ENCODE assay signal across 11 cellular contexts in the genomic region with DNA sequence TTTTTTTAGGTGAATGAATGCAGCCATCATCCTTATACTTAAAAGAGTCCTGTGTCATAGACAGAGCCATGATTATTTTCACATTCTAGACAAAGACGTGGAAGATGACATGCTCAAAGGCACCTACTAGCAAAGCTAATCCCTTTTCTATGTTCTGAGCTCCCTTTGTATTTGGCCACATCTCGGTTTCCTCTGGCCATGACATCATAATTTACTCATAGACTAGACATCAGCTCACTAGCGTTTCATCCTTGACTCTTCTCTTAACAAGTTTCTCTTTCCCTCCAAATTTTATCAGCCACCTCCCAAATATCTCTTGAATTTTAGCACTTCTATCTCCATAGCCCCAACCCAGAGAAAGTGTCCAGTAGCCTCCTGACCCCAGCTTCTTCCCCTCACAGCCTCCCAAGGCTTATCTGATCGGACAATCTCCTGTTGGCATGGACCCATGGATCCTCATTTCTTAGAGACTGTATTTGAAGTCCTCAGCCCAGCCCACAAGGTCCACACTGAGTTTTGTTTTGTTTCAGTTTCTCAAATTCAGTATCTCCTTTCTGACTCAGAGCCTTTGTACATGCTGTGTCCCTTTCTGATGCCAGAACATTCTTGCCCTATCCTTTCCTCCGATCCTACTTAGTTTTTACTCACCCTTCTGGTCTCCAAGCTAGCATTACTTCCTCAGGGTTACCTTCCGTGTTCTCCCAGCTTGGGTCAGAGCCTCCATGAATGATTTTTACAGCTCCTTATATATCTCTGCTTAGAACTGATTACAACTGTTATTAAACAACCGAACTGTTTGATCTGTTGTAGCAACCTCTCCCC. TPM values are rescaled to one million over a fixed set of nuclear protein-coding genes. Genes with fewer than 3 reads are reported as not detected.
DNase-seq lines count a peak whose midpoint lies in the region; ATAC-seq, FAIRE-seq and TF ChIP-seq lines count a peak whose summit lies in the region.
"Had no signal": no experiment of that assay in that cellular context is flagged by ENCODE, and none has a peak within 500 bp of the region (broad histone marks: within the 10 kb centered on the region; RNA-seq: fewer than 3 reads in every experiment).

No MANE protein-coding gene starts in this region.

- no peak overlapping the region for H3K4me2 ChIP-seq in HepG2 (ENCODE audit: low read depth, low read length)

- H3K4me3 ChIP-seq in ascending aorta (no peak overlapping the region), HepG2 (replicated peaks in 1 of 3; ENCODE audit: insufficient read depth in 1 of 3, low read depth in 2 of 3, low read length in 3 of 3) (no peak overlapping the region)

- H2AFZ ChIP-seq in HepG2 (ENCODE audit: low read length) = no peak overlapping the region

- POLR2A ChIA-PET in HepG2 (lab: Yijun Ruan, JAX) = no interaction called here

- peaks cover 0 to 14% of the 10 kb centered on the region in 2 donors for H3K27me3 Mint-ChIP-seq in natural killer cell treated with Interleukin-12 subunit alpha and Interleukin-12 subunit beta and Interleukin-15 and Interleukin-18, amount 100 ng/mL, for 72 hours
- peaks cover 14 to 17% of the 10 kb centered on the region in 2 donors for H3K27me3 Mint-ChIP-seq in natural killer cell (ENCODE audit: low read depth in 2 of 2)

- no peaks in the 10 kb centered on the region for H3K79me2 ChIP-seq in HepG2 (ENCODE audit: insufficient read depth, low read length)

- FAIRE-seq in HepG2 (lab: Jason Lieb, UNC) = no peak

- H3K9me3 Mint-ChIP-seq in natural killer cell treated with Interleukin-12 subunit alpha and Interleukin-12 subunit beta and Interleukin-15 and Interleukin-18, amount 100 ng/mL, for 72 hours = no peaks in the 10 kb centered on the region
- H3K9me3 Mint-ChIP-seq in natural killer cell = no peaks in the 10 kb centered on the region

- H3K36me3 ChIP-seq in ascending aorta (no peaks in the 10 kb centered on the region), HepG2 (replicated peaks in 1 of 2; ENCODE audit: control insufficient read depth in 1 of 2, insufficient read depth in 2 of 2, low read length in 2 of 2) (no peaks in the 10 kb centered on the region)

- H3K9me3 ChIP-seq in ascending aorta (no peaks in the 10 kb centered on the region), HepG2 (ENCODE audit: low read length) (no peaks in the 10 kb centered on the region)

- H3K4me3 Mint-ChIP-seq in natural killer cell treated with Interleukin-12 subunit alpha and Interleukin-12 subunit beta and Interleukin-15 and Interleukin-18, amount 100 ng/mL, for 72 hours = peak overlapping the region; percentile 66
- no peak overlapping the region for H3K4me3 Mint-ChIP-seq in natural killer cell

- TF ChIP-seq EP300 in HepG2 (IDR thresholded peaks at IDR 0.05; ENCODE audit: low read depth in 2 of 2, low read length in 2 of 2) (no peak), HepG2 (CRISPR knock-in tag; IDR thresholded peaks at IDR 0.05; ENCODE audit: borderline replicate concordance) (no peak)

- peak overlapping the region; percentile 15 to 83 for H3K27ac Mint-ChIP-seq in natural killer cell treated with Interleukin-12 subunit alpha and Interleukin-12 subunit beta and Interleukin-15 and Interleukin-18, amount 100 ng/mL, for 72 hours
- peak overlapping the region in 1 of 2 donors; percentile 77 for H3K27ac Mint-ChIP-seq in natural killer cell

- in situ Hi-C loops in HepG2 (cut with HindIII; ENCODE audit: extremely low pct_ligation_motif_present, low pct_unique_long_range_greater_than_20kb) = no loop called here

- CTCF ChIA-PET in HepG2 (lab: Yijun Ruan, JAX; ENCODE audit: low intra/inter-chr PET ratio, low total read pairs) = no interaction called here

- H3K36me3 Mint-ChIP-seq in natural killer cell treated with Interleukin-12 subunit alpha and Interleukin-12 subunit beta and Interleukin-15 and Interleukin-18, amount 100 ng/mL, for 72 hours = no peaks in the 10 kb centered on the region
- no peaks in the 10 kb centered on the region for H3K36me3 Mint-ChIP-seq in natural killer cell

- H3K4me1 ChIP-seq in ascending aorta (peaks cover 9 to 17% of the 10 kb centered on the region in 2 donors), HepG2 (ENCODE audit: insufficient read depth, low read length) (peaks cover 36% of the 10 kb centered on the region)

- BruUV-seq in HepG2 (replicated peaks; lab: Mats Ljungman, UMichigan) = no TSS peak

- WGBS in HepG2 (ENCODE audit: low lambda C conversion rate) = 62% methylated on average over 7 of the region's 7 CpGs

- TF ChIP-seq CTCF in natural killer cell (IDR thresholded peaks at IDR 0.05) = no peak
- TF ChIP-seq CTCF in ascending aorta (IDR thresholded peaks at IDR 0.05) = no peak
- TF ChIP-seq CTCF in HepG2 (CRISPR knock-in tag; IDR thresholded peaks at IDR 0.05) = no peak

- TF ChIP-seq POLR2A in HepG2 (IDR thresholded peaks at IDR 0.05; ENCODE audit: insufficient read depth in 1 of 2, low read depth in 2 of 2, low read length in 2 of 2) = no peak

- H4K20me1 ChIP-seq in HepG2 (ENCODE audit: insufficient read depth, low read length) = no peaks in the 10 kb centered on the region

- H3K27ac ChIP-seq in ascending aorta (no peak overlapping the region), HepG2 (ENCODE audit: extremely low read length, insufficient read depth, low read length) (no peak overlapping the region)

- DNase-seq in natural killer cell treated with Interleukin-12 subunit alpha and Interleukin-12 subunit beta and Interleukin-15 and Interleukin-18, amount 100 ng/mL, for 72 hours (ENCODE audit: low spot score) = no peak
- DNase-seq in natural killer cell (no peak), ascending aorta (ENCODE audit: low spot score in 2 of 2) (peak; percentile 0 to 59), HepG2 (ENCODE audit: low spot score) (no peak), HuH-7.5 (ENCODE audit: low spot score) (no peak)
- DNase-seq: NCI-H187 treated with DMSO at 0.1 percent for 48 hours; stimulated activated CD4-positive, alpha-beta T cell treated with anti-CD3 and anti-CD28 coated beads, Interleukin-4, amount 100 ng/mL, for 1 hour had no signal

- intact Hi-C loops in natural killer cell (cut with micrococcal nuclease) (no loop called here), ascending aorta (cut with DNase I) (no loop called here), HepG2 (cut with micrococcal nuclease; ENCODE audit: unreplicated experiment) (loop anchor here (2.0 kb wide), 1 partner anchor 26 kb away; no protein-coding TSS in a partner anchor)

- ATAC-seq in natural killer cell treated with Interleukin-12 subunit alpha and Interleukin-12 subunit beta and Interleukin-15 and Interleukin-18, amount 100 ng/mL, for 72 hours = peak; percentile 67 to 75
- ATAC-seq in natural killer cell (no peak), HepG2 (no peak), GM21723 (IDR thresholded peaks at IDR 0.05; ENCODE audit: unreplicated experiment) (no peak), HG02678 (IDR thresholded peaks at IDR 0.05; ENCODE audit: unreplicated experiment) (no peak), HG02885 (IDR thresholded peaks at IDR 0.05; ENCODE audit: poor library complexity, unreplicated experiment) (no peak)

- H3K4me1 Mint-ChIP-seq in natural killer cell treated with Interleukin-12 subunit alpha and Interleukin-12 subunit beta and Interleukin-15 and Interleukin-18, amount 100 ng/mL, for 72 hours (ENCODE audit: low read depth in 2 of 2) = peaks cover 52 to 58% of the 10 kb centered on the region in 2 donors
- peaks cover 48 to 52% of the 10 kb centered on the region in 2 donors for H3K4me1 Mint-ChIP-seq in natural killer cell

- H3K9ac ChIP-seq in HepG2 (ENCODE audit: insufficient read depth, low read depth, low read length) = no peak overlapping the region

- H3K27me3 ChIP-seq in ascending aorta (no peaks in the 10 kb centered on the region), HepG2 (ENCODE audit: control insufficient read depth in 1 of 2, insufficient read depth in 2 of 2, low read length in 2 of 2) (0 out of 5 replicates have a peak, but pooled peaks cover 0 to 3% of the 10 kb centered on the region in 2 experiments)

- no peak for TF ChIP-seq RAD21 in HepG2 (CRISPR knock-in tag; IDR thresholded peaks at IDR 0.05)

RNA-seq across cellular contexts. Expression of a gene that starts 33.0 kb away (rescaled TPM):
- total RNA-seq in natural killer cell treated with Interleukin-12 subunit alpha and Interleukin-12 subunit beta and Interleukin-15 and Interleukin-18, amount 100 ng/mL, for 72 hours = not detected
- under 1 TPM in 1 of 3 donors, not detected in 2; 0.47 TPM for total RNA-seq in natural killer cell
- total RNA-seq in ascending aorta = not detected
- total RNA-seq in HepG2 (2016; rRNA removed; fragmentation: Illumina TruSeq; extraction: Trizol) = 7.6 and 18.2 TPM in 2 replicates
- total RNA-seq in HepG2 (2016; cell fraction: cytosol; rRNA removed; fragmentation: Illumina TruSeq; extraction: Trizol; ENCODE audit: low read depth) = 3.1 and 3.5 TPM in 2 replicates
- total RNA-seq in HepG2 (2016; cell fraction: insoluble cytoplasmic fraction; rRNA removed; fragmentation: Illumina TruSeq; extraction: Trizol) = 6.3 and 18.1 TPM in 2 replicates
- 4.6 and 5.1 TPM in 2 replicates for total RNA-seq in HepG2 (2016; cell fraction: membrane; rRNA removed; fragmentation: Illumina TruSeq; extraction: Trizol)
- total RNA-seq in HepG2 (2016; cell fraction: nucleus; rRNA removed; fragmentation: Illumina TruSeq; extraction: Trizol) = 21.5 and 27.6 TPM in 2 replicates
- polyA plus RNA-seq in HepG2 (2011; rRNA removed) = 106 and 127 TPM in 2 replicates
- 24.6 and 30.4 TPM in 2 replicates for polyA plus RNA-seq in HepG2 (2011; cell fraction: cytosol; rRNA removed)
- 854 and 1,047 TPM in 2 replicates for polyA plus RNA-seq in HepG2 (2011; cell fraction: nucleus; rRNA removed)
- 79.1 and 95.8 TPM in 2 replicates for polyA plus RNA-seq in HepG2 (2012)
- 3.0 and 3.7 TPM in 2 replicates for polyA plus RNA-seq in HepG2 (2016; cell fraction: cytosol; fragmentation: Illumina TruSeq; extraction: Trizol; ENCODE audit: low read depth)
- 11.9 and 13.8 TPM in 2 replicates for polyA plus RNA-seq in HepG2 (2016; cell fraction: insoluble cytoplasmic fraction; fragmentation: Illumina TruSeq; extraction: Trizol; ENCODE audit: low read depth)
- 4.6 and 5.0 TPM in 2 replicates for polyA plus RNA-seq in HepG2 (2016; cell fraction: membrane; fragmentation: Illumina TruSeq; extraction: Trizol; ENCODE audit: low read depth)
- 139 and 140 TPM in 2 replicates for polyA plus RNA-seq in HepG2 (2016; cell fraction: nucleus; fragmentation: Illumina TruSeq; extraction: Trizol; ENCODE audit: insufficient read depth, low read depth)
- polyA minus RNA-seq in HepG2 (2011; rRNA and poly(A)+ RNA removed; ENCODE audit: low replicate concordance) = 2.2 and 43.5 TPM in 2 replicates
- 15.7 and 17.0 TPM in 2 replicates for polyA minus RNA-seq in HepG2 (2011; cell fraction: cytosol; rRNA and poly(A)+ RNA removed)
- polyA minus RNA-seq in HepG2 (2011; cell fraction: nucleus; rRNA and poly(A)+ RNA removed) = 107 and 127 TPM in 2 replicates
- total RNA-seq: glomerular endothelial cell had no signal

RNA-seq across cellular contexts. Expression of a gene that starts 55.9 kb away (rescaled TPM):
- 1 to 10 TPM; 2.3 to 4.0 TPM for total RNA-seq in natural killer cell treated with Interleukin-12 subunit alpha and Interleukin-12 subunit beta and Interleukin-15 and Interleukin-18, amount 100 ng/mL, for 72 hours
- total RNA-seq in natural killer cell (1 to 10 TPM; 1.7 to 3.0 (median 3.0) TPM), ascending aorta (59.2 TPM), HepG2 (2016; rRNA removed; fragmentation: Illumina TruSeq; extraction: Trizol) (127 and 150 TPM in 2 replicates)
- 35.2 and 40.3 TPM in 2 replicates for total RNA-seq in HepG2 (2016; cell fraction: cytosol; rRNA removed; fragmentation: Illumina TruSeq; extraction: Trizol; ENCODE audit: low read depth)
- 127 and 162 TPM in 2 replicates for total RNA-seq in HepG2 (2016; cell fraction: insoluble cytoplasmic fraction; rRNA removed; fragmentation: Illumina TruSeq; extraction: Trizol)
- total RNA-seq in HepG2 (2016; cell fraction: membrane; rRNA removed; fragmentation: Illumina TruSeq; extraction: Trizol) = 35.2 and 39.0 TPM in 2 replicates
- total RNA-seq in HepG2 (2016; cell fraction: nucleus; rRNA removed; fragmentation: Illumina TruSeq; extraction: Trizol) = 49.3 and 64.9 TPM in 2 replicates
- polyA plus RNA-seq in HepG2 (2011; rRNA removed) = 124 and 142 TPM in 2 replicates
- polyA plus RNA-seq in HepG2 (2011; cell fraction: cytosol; rRNA removed) = 105 and 126 TPM in 2 replicates
- 39.2 and 41.5 TPM in 2 replicates for polyA plus RNA-seq in HepG2 (2011; cell fraction: nucleus; rRNA removed)
- polyA plus RNA-seq in HepG2 (2012) = 102 and 104 TPM in 2 replicates
- polyA plus RNA-seq in HepG2 (2016; cell fraction: cytosol; fragmentation: Illumina TruSeq; extraction: Trizol; ENCODE audit: low read depth) = 37.0 and 38.1 TPM in 2 replicates
- 128 and 138 TPM in 2 replicates for polyA plus RNA-seq in HepG2 (2016; cell fraction: insoluble cytoplasmic fraction; fragmentation: Illumina TruSeq; extraction: Trizol; ENCODE audit: low read depth)
- 28.9 and 29.1 TPM in 2 replicates for polyA plus RNA-seq in HepG2 (2016; cell fraction: membrane; fragmentation: Illumina TruSeq; extraction: Trizol; ENCODE audit: low read depth)
- polyA plus RNA-seq in HepG2 (2016; cell fraction: nucleus; fragmentation: Illumina TruSeq; extraction: Trizol; ENCODE audit: insufficient read depth, low read depth) = 66.5 and 79.1 TPM in 2 replicates
- 34.6 and 95.6 TPM in 2 replicates for polyA minus RNA-seq in HepG2 (2011; rRNA and poly(A)+ RNA removed; ENCODE audit: low replicate concordance)
- 31.6 and 39.1 TPM in 2 replicates for polyA minus RNA-seq in HepG2 (2011; cell fraction: cytosol; rRNA and poly(A)+ RNA removed)
- 15.7 and 24.2 TPM in 2 replicates for polyA minus RNA-seq in HepG2 (2011; cell fraction: nucleus; rRNA and poly(A)+ RNA removed)

Comparison
In these comparisons a context has a peak if more than half of its experiments do, and no peak if none do; other contexts are left out.
1. ATAC-seq: peak in natural killer cell treated with Interleukin-12 subunit alpha and Interleukin-12 subunit beta and Interleukin-15 and Interleukin-18, amount 100 ng/mL, for 72 hours (2 of 2); none in natural killer cell (0 of 3), HepG2 (single experiment), GM21723 (single experiment), HG02678 (single experiment) and HG02885 (single experiment).
2. DNase-seq: peak in ascending aorta (2 of 2); none in natural killer cell treated with Interleukin-12 subunit alpha and Interleukin-12 subunit beta and Interleukin-15 and Interleukin-18, amount 100 ng/mL, for 72 hours (single experiment), natural killer cell (single experiment), HepG2 (single experiment) and HuH-7.5 (single experiment).
3. RNA of a gene that starts 55.9 kb away (total RNA-seq): 35.2 to 162 TPM in HepG2 and 59.2 TPM in ascending aorta (single experiment); 2.3 to 4.0 TPM in natural killer cell treated with Interleukin-12 subunit alpha and Interleukin-12 subunit beta and Interleukin-15 and Interleukin-18, amount 100 ng/mL, for 72 hours and 1.7 to 3.0 TPM in natural killer cell; every median in the first group is over 4 times any median in the second.